19 cellular contexts compared by ENCODE assay signal in genomic region chr4:170399894-170400293, GRCh38.
"Had no signal": no experiment of that assay in that cellular context is flagged by ENCODE, and none has a peak within 500 bp of the region (broad histone marks: within the 10 kb centered on the region; RNA-seq: fewer than 3 reads in every experiment).

No MANE protein-coding gene starts in this region.

- H3K4me1 ChIP-seq: adrenal gland, breast epithelium, gastroesophageal sphincter, heart left ventricle, pancreas, spleen, upper lobe of right lung had no signal

- H3K27me3 ChIP-seq: adrenal gland, gastroesophageal sphincter, heart left ventricle, neutrophil, pancreas, spleen, upper lobe of right lung had no signal

- H3K4me3 ChIP-seq: adrenal gland, breast epithelium, coronary artery, gastroesophageal sphincter, heart left ventricle, pancreas, spleen, upper lobe of right lung had no signal

- DNase-seq: activated CD4-positive, alpha-beta T cell treated with anti-CD3 and anti-CD28 coated beads, Interleukin-2, amount 50 U/mL, for 1 hour; activated CD4-positive, CD25-positive, alpha-beta regulatory T cell treated with anti-CD3 and anti-CD28 coated beads, Interleukin-2, amount 50 U/mL, for 72 hours; activated CD8-positive, alpha-beta memory T cell treated with anti-CD3 and anti-CD28 coated beads for 24 hours; activated gamma-delta T cell; adrenal gland; erythroblast; heart left ventricle; mesenchymal stem cell; naive thymus-derived CD4-positive, alpha-beta T cell; pancreas; spleen; stimulated activated CD4-positive, alpha-beta T cell treated with anti-CD3 and anti-CD28 coated beads, Interleukin-4, amount 100 ng/mL, for 4 hours; upper lobe of right lung had no signal

- H3K9me3 ChIP-seq: adrenal gland, breast epithelium, gastroesophageal sphincter, pancreas, upper lobe of right lung had no signal

- H3K27ac ChIP-seq: adrenal gland, breast epithelium, coronary artery, gastroesophageal sphincter, heart left ventricle, neutrophil, pancreas, spleen, upper lobe of right lung, VCaP had no signal

- FAIRE-seq: astrocyte, pancreas had no signal

- H3K36me3 ChIP-seq: adrenal gland, breast epithelium, gastroesophageal sphincter, heart left ventricle, neutrophil, pancreas, spleen, upper lobe of right lung had no signal
